1 cellular context compared by ENCODE assay signal in genomic region chr5:150596826-150597225, GRCh38.
TF ChIP-seq lines count a peak whose summit lies in the region.

No MANE protein-coding gene starts in this region.

TF ChIP-seq in H1, 55 proteins besides CTCF, POLR2A, EP300 and RAD21 (continued from another document):
- TF ChIP-seq SAP30 (IDR thresholded peaks at IDR 0.05; ENCODE audit: insufficient read depth, insufficient replicate concordance, low read length) (no peak), RFX5 (IDR thresholded peaks at IDR 0.05; ENCODE audit: borderline replicate concordance, low read depth, low read length) (no peak), CREB1 (IDR thresholded peaks at IDR 0.05) (no peak), CHD1 (IDR thresholded peaks at IDR 0.05; ENCODE audit: low read depth, low read length) (no peak), JUN (IDR thresholded peaks at IDR 0.05; ENCODE audit: low read depth, low read length) (no peak), RXRA (IDR thresholded peaks at IDR 0.05; ENCODE audit: insufficient read depth, low read depth, low read length) (no peak), CBX8 (IDR thresholded peaks at IDR 0.05; ENCODE audit: borderline replicate concordance, low read depth, low read length) (no peak), ASH2L (IDR thresholded peaks at IDR 0.05; ENCODE audit: low read length) (no peak), EGR1 (IDR thresholded peaks at IDR 0.05; ENCODE audit: borderline replicate concordance, low read depth, low read length) (no peak), ATF2 (IDR thresholded peaks at IDR 0.05; ENCODE audit: low read length) (no peak), ZNF274 (IDR thresholded peaks at IDR 0.05; ENCODE audit: borderline replicate concordance, extremely low read depth, low read length) (no peak), TCF12 (IDR thresholded peaks at IDR 0.05; ENCODE audit: low read depth, low read length) (no peak), KDM4A (IDR thresholded peaks at IDR 0.05; ENCODE audit: low read depth, low read length, severe bottlenecking) (no peak)
